Comparison of ENCODE assay signal across 1 cellular context in genomic region chr1:201755200-201755599, GRCh38.
A peak's percentile ranks its signal among the peaks of the same experiment; 100 is the strongest.
TF ChIP-seq lines count a peak whose summit lies in the region.

No MANE protein-coding gene starts in this region.

TF ChIP-seq in WTC11, 78 proteins besides CTCF, POLR2A, EP300 and RAD21:
- TF ChIP-seq, protein P1, sequence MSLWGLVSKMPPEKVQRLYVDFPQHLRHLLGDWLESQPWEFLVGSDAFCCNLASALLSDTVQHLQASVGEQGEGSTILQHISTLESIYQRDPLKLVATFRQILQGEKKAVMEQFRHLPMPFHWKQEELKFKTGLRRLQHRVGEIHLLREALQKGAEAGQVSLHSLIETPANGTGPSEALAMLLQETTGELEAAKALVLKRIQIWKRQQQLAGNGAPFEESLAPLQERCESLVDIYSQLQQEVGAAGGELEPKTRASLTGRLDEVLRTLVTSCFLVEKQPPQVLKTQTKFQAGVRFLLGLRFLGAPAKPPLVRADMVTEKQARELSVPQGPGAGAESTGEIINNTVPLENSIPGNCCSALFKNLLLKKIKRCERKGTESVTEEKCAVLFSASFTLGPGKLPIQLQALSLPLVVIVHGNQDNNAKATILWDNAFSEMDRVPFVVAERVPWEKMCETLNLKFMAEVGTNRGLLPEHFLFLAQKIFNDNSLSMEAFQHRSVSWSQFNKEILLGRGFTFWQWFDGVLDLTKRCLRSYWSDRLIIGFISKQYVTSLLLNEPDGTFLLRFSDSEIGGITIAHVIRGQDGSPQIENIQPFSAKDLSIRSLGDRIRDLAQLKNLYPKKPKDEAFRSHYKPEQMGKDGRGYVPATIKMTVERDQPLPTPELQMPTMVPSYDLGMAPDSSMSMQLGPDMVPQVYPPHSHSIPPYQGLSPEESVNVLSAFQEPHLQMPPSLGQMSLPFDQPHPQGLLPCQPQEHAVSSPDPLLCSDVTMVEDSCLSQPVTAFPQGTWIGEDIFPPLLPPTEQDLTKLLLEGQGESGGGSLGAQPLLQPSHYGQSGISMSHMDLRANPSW (CRISPR knock-in tag; conservative IDR thresholded peaks at IDR 0.05; ENCODE audit: low read depth): no peak
- TF ChIP-seq ZNF121 (CRISPR knock-in tag; IDR thresholded peaks at IDR 0.05) (0 out of 2 replicates have a peak, but pooled peaks have one; percentile 8), RORB (CRISPR knock-in tag; IDR thresholded peaks at IDR 0.05) (no peak)
